17 cellular contexts compared by ENCODE assay signal in genomic region chr10:133242611-133243356, GRCh38. TPM values are rescaled to one million over a fixed set of nuclear protein-coding genes. Genes with fewer than 3 reads are reported as not detected.
A peak's percentile ranks its signal among the peaks of the same experiment; 100 is the strongest.
DNase-seq lines count a peak whose midpoint lies in the region; ATAC-seq and TF ChIP-seq lines count a peak whose summit lies in the region.
"Had no signal": no experiment of that assay in that cellular context is flagged by ENCODE, and none has a peak within 500 bp of the region (broad histone marks: within the 10 kb centered on the region; RNA-seq: fewer than 3 reads in every experiment).

No MANE protein-coding gene starts in this region.

- no peaks in the 10 kb centered on the region for H3K36me3 Mint-ChIP-seq in activated naive CD4-positive, alpha-beta T cell treated with anti-CD3 and anti-CD28 coated beads, Interleukin-2, amount 50 U/mL, for 24 hours
- H3K36me3 Mint-ChIP-seq in stimulated activated memory B cell treated with anti-CD40 and anti-IgM and Interleukin-4, amounts not matched to agents 10 μg/mL and 1 μg/mL and 100 μg/mL, for 72 hours: no peaks in the 10 kb centered on the region

- H3K9me3 Mint-ChIP-seq in activated naive CD4-positive, alpha-beta T cell treated with anti-CD3 and anti-CD28 coated beads, Interleukin-2, amount 50 U/mL, for 24 hours: no peaks in the 10 kb centered on the region
- no peaks in the 10 kb centered on the region for H3K9me3 Mint-ChIP-seq in stimulated activated memory B cell treated with anti-CD40 and anti-IgM and Interleukin-4, amounts not matched to agents 10 μg/mL and 1 μg/mL and 100 μg/mL, for 72 hours

- no peak for TF ChIP-seq POLR2A in erythroblast (IDR thresholded peaks at IDR 0.05; ENCODE audit: low read length)

- no peak overlapping the region for H3K27ac Mint-ChIP-seq in activated naive CD4-positive, alpha-beta T cell treated with anti-CD3 and anti-CD28 coated beads, Interleukin-2, amount 50 U/mL, for 24 hours
- H3K27ac Mint-ChIP-seq in stimulated activated memory B cell treated with anti-CD40 and anti-IgM and Interleukin-4, amounts not matched to agents 10 μg/mL and 1 μg/mL and 100 μg/mL, for 72 hours: no peak overlapping the region

- H3K4me1 Mint-ChIP-seq in activated naive CD4-positive, alpha-beta T cell treated with anti-CD3 and anti-CD28 coated beads, Interleukin-2, amount 50 U/mL, for 24 hours: peaks cover 20% of the 10 kb centered on the region
- H3K4me1 Mint-ChIP-seq in stimulated activated memory B cell treated with anti-CD40 and anti-IgM and Interleukin-4, amounts not matched to agents 10 μg/mL and 1 μg/mL and 100 μg/mL, for 72 hours: peaks cover 46% of the 10 kb centered on the region

- H3K27me3 Mint-ChIP-seq in activated naive CD4-positive, alpha-beta T cell treated with anti-CD3 and anti-CD28 coated beads, Interleukin-2, amount 50 U/mL, for 24 hours: peaks cover 23% of the 10 kb centered on the region
- H3K27me3 Mint-ChIP-seq in stimulated activated memory B cell treated with anti-CD40 and anti-IgM and Interleukin-4, amounts not matched to agents 10 μg/mL and 1 μg/mL and 100 μg/mL, for 72 hours: peaks cover 32% of the 10 kb centered on the region

- H3K4me3 Mint-ChIP-seq in activated naive CD4-positive, alpha-beta T cell treated with anti-CD3 and anti-CD28 coated beads, Interleukin-2, amount 50 U/mL, for 24 hours: peak overlapping the region; percentile 39
- H3K4me3 Mint-ChIP-seq in stimulated activated memory B cell treated with anti-CD40 and anti-IgM and Interleukin-4, amounts not matched to agents 10 μg/mL and 1 μg/mL and 100 μg/mL, for 72 hours: peak overlapping the region; percentile 45

- DNase-seq in activated naive CD4-positive, alpha-beta T cell treated with anti-CD3 and anti-CD28 coated beads, Interleukin-2, amount 50 U/mL, for 16 hours: no peak
- DNase-seq in M059J (ENCODE audit: low read depth): peak; percentile 36
- DNase-seq in erythroblast (lab: John Stamatoyannopoulos, UW): peak; percentile 41 to 59
- no peak for DNase-seq in effector CD8-positive, alpha-beta T cell (lab: John Stamatoyannopoulos, UW)
- DNase-seq in SK-N-DZ (ENCODE audit: low spot score): no peak
- DNase-seq: activated CD8-positive, alpha-beta memory T cell treated with anti-CD3 and anti-CD28 coated beads, Interleukin-2, amount 50 U/mL, for 4 hours; colonic mucosa; DMS79 treated with DMSO at 0.1 percent for 48 hours; esophagus squamous epithelium; NCI-H1436; NCI-H526; stimulated activated CD4-positive, alpha-beta T cell treated with anti-CD3 and anti-CD28 coated beads, Interleukin-12 subunit alpha, Interleukin-12 subunit beta, amount 100 ng/mL, for 4 hours; tibial artery had no signal

- ATAC-seq in stimulated activated memory B cell treated with anti-CD40 and anti-IgM and Interleukin-4, amounts not matched to agents 10 μg/mL and 1 μg/mL and 100 μg/mL, for 72 hours: no peak
- ATAC-seq in HG03469 (IDR thresholded peaks at IDR 0.05; ENCODE audit: unreplicated experiment): no peak

RNA-seq across cellular contexts. Expression of gene VENTX, which starts 5.1 kb away (rescaled TPM):
- total RNA-seq in M059J (2014; rRNA removed; shearing (Covaris generic)): not detected in 2 replicates
- not detected in 2 replicates for polyA plus RNA-seq in SK-N-DZ (2014; cell fraction: cytosol; rRNA removed)
- polyA plus RNA-seq in SK-N-DZ (2014; cell fraction: nucleus; rRNA removed): not detected in 2 replicates
- total RNA-seq: osteocyte had no signal

RNA-seq across cellular contexts. Expression of gene UTF1, which starts 12.8 kb away (rescaled TPM):
- not detected in 2 replicates for total RNA-seq in M059J (2014; rRNA removed; shearing (Covaris generic))
- polyA plus RNA-seq in SK-N-DZ (2014; cell fraction: cytosol; rRNA removed): not detected in 2 replicates
- not detected in 2 replicates for polyA plus RNA-seq in SK-N-DZ (2014; cell fraction: nucleus; rRNA removed)
- total RNA-seq: colonic mucosa, esophagus squamous epithelium, osteocyte had no signal

RNA-seq across cellular contexts. Expression of gene ADAM8, which starts 33.9 kb away (rescaled TPM):
- total RNA-seq in M059J (2014; rRNA removed; shearing (Covaris generic)): 0.02 and 1.3 TPM in 2 replicates
- 0.31 and 0.51 TPM in 2 replicates for polyA plus RNA-seq in SK-N-DZ (2014; cell fraction: cytosol; rRNA removed)
- polyA plus RNA-seq in SK-N-DZ (2014; cell fraction: nucleus; rRNA removed): 2.9 and 5.3 TPM in 2 replicates

Comparison
In these comparisons a context has a peak if more than half of its experiments do, and no peak if none do; other contexts are left out.
1. DNase-seq: peak in M059J (single experiment) and erythroblast (2 of 2); none in activated naive CD4-positive, alpha-beta T cell treated with anti-CD3 and anti-CD28 coated beads, Interleukin-2, amount 50 U/mL, for 16 hours (single experiment), effector CD8-positive, alpha-beta T cell (single experiment) and SK-N-DZ (single experiment).